ENCODE assay signal across 29 cellular contexts in the genomic region with DNA sequence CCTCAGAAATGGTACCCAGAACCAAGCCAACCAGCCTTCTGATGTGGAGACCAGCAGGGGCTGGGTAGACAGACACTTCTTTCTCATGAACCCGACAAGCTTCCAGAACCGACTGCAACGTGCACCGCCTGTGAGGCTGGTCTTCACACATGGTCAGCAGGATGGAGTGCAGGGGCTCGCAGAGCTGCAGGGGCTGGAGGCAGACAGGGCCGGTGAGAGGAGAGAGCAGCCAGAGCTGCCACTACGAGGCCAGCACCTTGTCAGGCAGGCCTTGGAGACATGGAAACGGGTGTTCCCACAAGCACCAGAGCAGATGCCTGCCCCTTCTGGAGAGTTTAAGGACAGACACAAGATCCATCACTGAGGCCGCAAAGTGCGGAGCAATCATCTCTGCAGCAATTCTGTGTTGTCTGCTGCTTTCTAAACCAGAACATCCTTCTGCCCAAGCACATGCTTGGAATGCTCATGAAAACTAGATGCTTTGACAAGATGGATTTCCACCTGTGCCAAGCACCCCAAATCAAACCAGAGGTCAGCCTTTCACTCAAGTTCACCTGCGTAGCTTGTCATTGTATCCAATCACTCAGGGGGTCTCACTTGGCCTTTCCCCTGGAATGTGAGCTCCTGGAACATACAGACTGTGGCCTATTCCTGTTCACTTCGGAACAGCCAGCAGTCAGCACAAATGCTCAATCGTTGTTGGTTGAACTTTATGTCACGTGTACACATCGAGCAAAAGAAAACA. TPM values are rescaled to one million over a fixed set of nuclear protein-coding genes. Genes with fewer than 3 reads are reported as not detected.
"Had no signal": no experiment of that assay in that cellular context is flagged by ENCODE, and none has a peak within 500 bp of the region (broad histone marks: within the 10 kb centered on the region; RNA-seq: fewer than 3 reads in every experiment).

No MANE protein-coding gene starts in this region.

- H3K27ac Mint-ChIP-seq: activated naive CD8-positive, alpha-beta T cell; naive thymus-derived CD8-positive, alpha-beta T cell; T-helper 2 cell treated with Interferon-gamma antibody and Interleukin-4, amounts not matched to agents 5 μg/mL and 100 μg/mL, for 36 hours had no signal

- H3K4me1 ChIP-seq: gastroesophageal sphincter, left lung, lower lobe of right lung, spleen, suprapubic skin, tibial artery had no signal

- H3K27me3 ChIP-seq: left lung, spleen, tibial artery had no signal

- H3K27me3 Mint-ChIP-seq: activated naive CD8-positive, alpha-beta T cell had no signal

- H3K27ac ChIP-seq: gastroesophageal sphincter, left lung, lower lobe of right lung, spleen, suprapubic skin, tibial artery had no signal

- H3K9me3 Mint-ChIP-seq: naive thymus-derived CD8-positive, alpha-beta T cell; neural crest cell; T-helper 2 cell treated with Interferon-gamma antibody and Interleukin-4, amounts not matched to agents 5 μg/mL and 100 μg/mL, for 36 hours had no signal

- DNase-seq: activated CD4-positive, alpha-beta T cell treated with anti-CD3 and anti-CD28 coated beads for 4 hours; activated CD4-positive, alpha-beta T cell treated with anti-CD3 and anti-CD28 coated beads, Interleukin-2, amount 50 U/mL, for 4 hours; activated effector memory CD4-positive, alpha-beta T cell treated with Interleukin-2 at 50 U/mL for 16 hours; activated naive CD4-positive, alpha-beta T cell treated with Interleukin-2 at 50 U/mL for 16 hours; activated T-cell treated with anti-CD3 and anti-CD28 coated beads for 4 hours; anterior cingulate cortex; dermis blood vessel endothelial cell; effector memory CD4-positive, alpha-beta T cell; erythroblast; left lung; lower lobe of right lung; mesenchymal stem cell; naive thymus-derived CD8-positive, alpha-beta T cell; nucleus accumbens; right cardiac atrium; spleen; stimulated activated naive CD4-positive, alpha-beta T cell; T-helper 1 cell; tibial artery had no signal

- H3K36me3 ChIP-seq: gastroesophageal sphincter, left lung, lower lobe of right lung, spleen, suprapubic skin, tibial artery had no signal

- H3K4me3 Mint-ChIP-seq: activated naive CD8-positive, alpha-beta T cell; naive thymus-derived CD8-positive, alpha-beta T cell; neural crest cell; T-helper 2 cell treated with Interferon-gamma antibody and Interleukin-4, amounts not matched to agents 5 μg/mL and 100 μg/mL, for 36 hours had no signal

- H3K4me3 ChIP-seq: gastroesophageal sphincter, left lung, lower lobe of right lung, spleen, suprapubic skin, tibial artery had no signal

- H3K36me3 Mint-ChIP-seq: activated naive CD8-positive, alpha-beta T cell; naive thymus-derived CD8-positive, alpha-beta T cell had no signal

- H3K9me3 ChIP-seq: gastroesophageal sphincter, left lung, lower lobe of right lung, spleen, suprapubic skin, tibial artery had no signal

- FAIRE-seq: bronchial epithelial cell, colon had no signal

- ATAC-seq: gastroesophageal sphincter; left lung; lower lobe of right lung; naive thymus-derived CD8-positive, alpha-beta T cell; right cardiac atrium had no signal

RNA-seq across cellular contexts. Expression of a gene that starts 32.2 kb away (rescaled TPM):
- total RNA-seq: fibroblast of lung; naive thymus-derived CD8-positive, alpha-beta T cell; pulmonary artery endothelial cell had no signal
- polyA plus RNA-seq: adipose tissue; naive thymus-derived CD8-positive, alpha-beta T cell; spleen had no signal
